Comparison of ENCODE assay signal across 22 cellular contexts in the genomic region with DNA sequence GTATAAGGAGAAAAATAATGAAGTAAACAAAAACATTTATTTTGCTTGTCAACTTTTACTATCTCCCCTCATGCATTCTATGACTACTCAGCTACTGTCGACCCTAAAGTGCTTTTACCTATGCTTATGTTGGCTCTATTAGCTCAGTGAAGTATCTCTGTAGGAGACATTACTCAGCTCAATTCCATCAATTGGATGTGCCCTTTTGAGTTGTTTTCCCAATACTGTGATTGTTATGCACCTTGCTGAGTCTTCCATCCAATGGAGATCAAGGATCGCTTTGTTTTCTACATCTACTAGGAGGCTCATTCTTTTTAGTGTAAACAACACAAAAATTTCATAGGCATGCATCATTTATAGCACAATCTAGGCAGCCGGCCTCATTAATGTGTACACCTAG.
"Had no signal": no experiment of that assay in that cellular context is flagged by ENCODE, and none has a peak within 500 bp of the region (broad histone marks: within the 10 kb centered on the region; RNA-seq: fewer than 3 reads in every experiment).

No MANE protein-coding gene starts in this region.

- H3K27me3 ChIP-seq: SJSA1 had no signal

- H3K4me1 ChIP-seq: SJSA1 had no signal

- H3K4me3 ChIP-seq: K562, SJSA1, SK-N-MC had no signal

- H3K27ac ChIP-seq: KMS-11, SJSA1, SK-N-MC had no signal

- H3K36me3 ChIP-seq: SJSA1 had no signal

- H3K9ac ChIP-seq: KMS-11 had no signal

- H3K9me3 ChIP-seq: SJSA1 had no signal

- ATAC-seq: K562 had no signal

- DNase-seq: Kasumi-1; MM.1S; NCI-H1092 treated with DMSO at 0.1 percent for 48 hours; NCI-H1436; NCI-H187; NCI-H2029; NCI-H2081 treated with DMSO at 0.1 percent for 48 hours; NCI-H2171; NCI-H226; NCI-H446; NCI-H510A; NCI-H524 treated with DMSO at 0.1 percent for 48 hours; NCI-H69; NCI-H774; NK-92 treated with Interleukin-12 subunit alpha and Interleukin-12 subunit beta, amount 100 ng/mL, for 24 hours; Right ventricle myocardium superior; RPMI8226; SIG-M5 had no signal
